ENCODE assay signal across 13 cellular contexts in the genomic region with DNA sequence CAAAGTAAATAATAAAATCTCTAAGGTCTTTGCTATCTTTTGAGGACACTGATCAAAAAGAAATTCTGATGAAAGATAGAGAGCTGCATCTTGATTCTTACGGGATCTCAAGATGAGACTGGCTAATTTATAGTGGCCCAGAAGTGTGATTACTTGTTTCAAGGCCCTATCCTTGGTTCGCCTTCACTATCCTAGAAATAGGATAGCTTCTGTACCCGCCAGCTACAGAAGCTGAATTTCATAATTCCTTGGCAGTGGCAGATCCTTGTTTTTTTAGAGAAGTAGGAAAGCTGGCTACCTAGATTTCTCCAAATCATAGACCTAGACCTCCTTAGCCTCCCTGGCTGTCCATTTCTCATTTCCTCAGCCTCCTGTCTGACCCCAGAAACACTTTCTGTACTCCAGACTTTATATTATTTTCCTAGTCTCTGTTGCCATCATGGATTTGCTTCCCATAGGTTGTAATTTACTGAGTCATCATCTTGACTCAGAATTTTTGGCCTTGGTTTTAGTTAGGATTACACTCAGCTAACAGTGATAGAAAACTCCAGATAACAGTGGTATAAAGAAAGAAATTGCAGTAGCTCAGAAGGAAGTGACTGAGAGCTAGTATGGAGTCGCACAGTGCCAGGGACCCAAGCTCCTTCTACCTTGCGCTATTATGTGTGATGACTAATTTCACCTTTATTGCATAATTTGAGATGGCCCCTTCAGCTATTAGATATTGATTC. TPM values are rescaled to one million over a fixed set of nuclear protein-coding genes. Genes with fewer than 3 reads are reported as not detected.
DNase-seq lines count a peak whose midpoint lies in the region; ATAC-seq, FAIRE-seq and TF ChIP-seq lines count a peak whose summit lies in the region.
"Had no signal": no experiment of that assay in that cellular context is flagged by ENCODE, and none has a peak within 500 bp of the region (broad histone marks: within the 10 kb centered on the region; RNA-seq: fewer than 3 reads in every experiment).

No MANE protein-coding gene starts in this region.

- no peak overlapping the region for H2AFZ ChIP-seq in mammary epithelial cell (ENCODE audit: low read depth, low read length)

- FAIRE-seq in GM12891 (lab: Jason Lieb, UNC): no peak

- DNase-seq in AG08396 (ENCODE audit: low spot score) (peak; percentile 21), HS-27A (ENCODE audit: low read depth) (peak; percentile 8), mammary epithelial cell (peak; percentile 68), mucosa of descending colon (no peak), GM12891 (ENCODE audit: insufficient read length, low spot score) (no peak), G401 (ENCODE audit: low spot score) (no peak)
- no peak for DNase-seq in activated CD8-positive, alpha-beta memory T cell treated with anti-CD3 and anti-CD28 coated beads for 24 hours
- DNase-seq: activated naive CD8-positive, alpha-beta T cell treated with anti-CD3 and anti-CD28 coated beads, Interleukin-2, amount 10 ng/mL, durations not matched to agents 7 days and 5 days; DMS53; Kasumi-1; nucleus accumbens had no signal

- H3K9ac ChIP-seq in mammary epithelial cell (ENCODE audit: insufficient read depth, low read length): no peak overlapping the region

- in situ Hi-C loops in mammary epithelial cell (cut with MboI; ENCODE audit: low sequenced_read_pairs in 2 of 2) (no loop called here), G401 (cut with HindIII; ENCODE audit: low sequenced_read_pairs) (no loop called here)

- 79% methylated on average over 5 of the region's 5 CpGs for WGBS in mammary epithelial cell (ENCODE audit: low coverage, missing lambda C conversion rate)

- ATAC-seq in mucosa of descending colon (peak; percentile 87), GM18909 (IDR thresholded peaks at IDR 0.05; ENCODE audit: poor library complexity, unreplicated experiment) (no peak)

- peaks cover 84% of the 10 kb centered on the region for H3K79me2 ChIP-seq in mammary epithelial cell (ENCODE audit: insufficient read depth, low read length)

- H3K36me3 ChIP-seq in mammary epithelial cell (ENCODE audit: insufficient read depth, low read length) (no peaks in the 10 kb centered on the region), mucosa of descending colon (ENCODE audit: low read depth) (no peaks in the 10 kb centered on the region)

- TF ChIP-seq POLR2A in GM12891 (IDR thresholded peaks at IDR 0.05; ENCODE audit: low read depth, low read length): no peak

- no TSS peak for BruUV-seq in mammary epithelial cell (replicated peaks; lab: Mats Ljungman, UMichigan)

- CTCF ChIA-PET in mammary epithelial cell (lab: Charles Lee; ENCODE audit: low non-redundant PET): interaction anchor here (0.6 kb wide), 1 partner anchor 349 kb away, joined by 3 read pairs; no protein-coding TSS in a partner anchor

- H3K4me2 ChIP-seq in mammary epithelial cell (ENCODE audit: insufficient read depth, low read depth, low read length): no peak overlapping the region

- H4K20me1 ChIP-seq in mammary epithelial cell (ENCODE audit: insufficient read depth, low read length): no peaks in the 10 kb centered on the region

- intact Hi-C loops in mammary epithelial cell (cut with micrococcal nuclease): no loop called here
- intact Hi-C loops in mucosa of descending colon (cut with DNase I, micrococcal nuclease): no loop called here

- H3K9me3 ChIP-seq in mammary epithelial cell (replicated peaks; ENCODE audit: insufficient read depth, low read length) (no peaks in the 10 kb centered on the region), mucosa of descending colon (no peaks in the 10 kb centered on the region)

- H3K27me3 ChIP-seq in mammary epithelial cell (ENCODE audit: insufficient read depth, low read length): no peaks in the 10 kb centered on the region

- dilution Hi-C loops in mammary epithelial cell (cut with HindIII; ENCODE audit: low sequenced_read_pairs): no loop called here

- no peak overlapping the region for H3K27ac ChIP-seq in mammary epithelial cell (ENCODE audit: insufficient read depth, low read depth, low read length)
- H3K27ac ChIP-seq: VCaP had no signal

- H3K4me3 ChIP-seq in mammary epithelial cell (replicated peaks in 1 of 3; ENCODE audit: insufficient read depth in 1 of 3, low read depth in 2 of 3, low read length in 3 of 3) (no peak overlapping the region), mucosa of descending colon (no peak overlapping the region)

- H3K4me1 ChIP-seq in mammary epithelial cell (ENCODE audit: insufficient read depth, low read length) (peaks cover 10% of the 10 kb centered on the region), mucosa of descending colon (ENCODE audit: low read depth) (peaks cover 10% of the 10 kb centered on the region)

- TF ChIP-seq CTCF in mammary epithelial cell (conservative IDR thresholded peaks at IDR 0.05 in 1 of 2, IDR thresholded peaks at IDR 0.05 in 1 of 2; ENCODE audit: extremely low read depth in 1 of 2, insufficient read depth in 1 of 2, low read depth in 1 of 2, low read length in 2 of 2) (no peak), mucosa of descending colon (IDR thresholded peaks at IDR 0.05) (no peak)

TF ChIP-seq in GM12891, 5 proteins besides CTCF, POLR2A, EP300 and RAD21:
- TF ChIP-seq PAX5 (IDR thresholded peaks at IDR 0.05; ENCODE audit: insufficient read depth, low read length, severe bottlenecking) (no peak), POLR2AphosphoS5 (IDR thresholded peaks at IDR 0.05; ENCODE audit: low read depth, low read length) (no peak), SPI1 (IDR thresholded peaks at IDR 0.05; ENCODE audit: low read depth, low read length) (no peak), TAF1 (IDR thresholded peaks at IDR 0.05; ENCODE audit: low read depth, low read length) (no peak), POU2F2 (IDR thresholded peaks at IDR 0.05; ENCODE audit: low read depth, low read length) (no peak)

RNA-seq across cellular contexts. Expression of a gene that starts 27.7 kb away (rescaled TPM):
- total RNA-seq in mammary epithelial cell: 10 to 100 TPM; 35.2 to 41.5 TPM
- polyA plus RNA-seq in mammary epithelial cell: 8.3 TPM
- 19.4 TPM for polyA minus RNA-seq in mammary epithelial cell
- total RNA-seq in mucosa of descending colon: 10 to 100 TPM; 49.7 to 78.0 (median 75.8) TPM
- polyA plus RNA-seq in GM12891 (2012; ENCODE audit: low read depth, missing spikeins): 13.0 TPM
- total RNA-seq in G401 (2014; rRNA removed; shearing (Covaris generic)): 27.9 and 43.0 TPM in 2 replicates

Comparison
In these comparisons a context has a peak if more than half of its experiments do, and no peak if none do; other contexts are left out.
1. DNase-seq: peak in AG08396 (single experiment), HS-27A (single experiment) and mammary epithelial cell (single experiment); none in mucosa of descending colon (0 of 3), GM12891 (single experiment), activated CD8-positive, alpha-beta memory T cell treated with anti-CD3 and anti-CD28 coated beads for 24 hours (single experiment) and G401 (single experiment).